ENCODE assay signal across 19 cellular contexts in genomic region chr2:219574509-219575311, GRCh38.
A peak's percentile ranks its signal among the peaks of the same experiment; 100 is the strongest.
DNase-seq lines count a peak whose midpoint lies in the region; TF ChIP-seq lines count a peak whose summit lies in the region.
"Had no signal": no experiment of that assay in that cellular context is flagged by ENCODE, and none has a peak within 500 bp of the region (broad histone marks: within the 10 kb centered on the region; RNA-seq: fewer than 3 reads in every experiment).

No MANE protein-coding gene starts in this region.

- DNase-seq in DMS53 (lab: John Stamatoyannopoulos, UW) (peak; percentile 78), GM10266 (ENCODE audit: extremely low spot score) (peak; percentile 6), ecto neural progenitor cell (ENCODE audit: low spot score) (peak; percentile 44), LoVo (ENCODE audit: low spot score) (no peak), SKM-1 (lab: John Stamatoyannopoulos, UW; ENCODE audit: unreplicated experiment) (no peak)
- DNase-seq: activated CD8-positive, alpha-beta memory T cell treated with anti-CD3 and anti-CD28 coated beads for 24 hours; activated naive CD4-positive, alpha-beta T cell treated with anti-CD3 and anti-CD28 coated beads for 36 hours; activated T-cell treated with anti-CD3 and anti-CD28 coated beads, Interleukin-2, amount 50 U/mL, for 48 hours; anterior cingulate cortex; central memory CD4-positive, alpha-beta T cell; dorsolateral prefrontal cortex; immature natural killer cell; Karpas-422; NCI-H1092; NCI-H2081 treated with DMSO at 0.1 percent for 48 hours; NCI-H526 treated with DMSO at 0.1 percent for 48 hours; stimulated activated CD4-positive, alpha-beta T cell treated with anti-CD3 and anti-CD28 coated beads, Interleukin-4, amount 100 ng/mL, for 24 hours; stomach; upper lobe of right lung had no signal

- no peak for TF ChIP-seq CTCF in GM10266 (IDR thresholded peaks at IDR 0.05; ENCODE audit: control insufficient read depth, insufficient read depth, low read depth, missing control alignments)

Comparison
In these comparisons a context has a peak if more than half of its experiments do, and no peak if none do; other contexts are left out.
1. DNase-seq: peak in DMS53 (single experiment), GM10266 (single experiment) and ecto neural progenitor cell (single experiment); none in LoVo (single experiment) and SKM-1 (single experiment).